In the genomic region with DNA sequence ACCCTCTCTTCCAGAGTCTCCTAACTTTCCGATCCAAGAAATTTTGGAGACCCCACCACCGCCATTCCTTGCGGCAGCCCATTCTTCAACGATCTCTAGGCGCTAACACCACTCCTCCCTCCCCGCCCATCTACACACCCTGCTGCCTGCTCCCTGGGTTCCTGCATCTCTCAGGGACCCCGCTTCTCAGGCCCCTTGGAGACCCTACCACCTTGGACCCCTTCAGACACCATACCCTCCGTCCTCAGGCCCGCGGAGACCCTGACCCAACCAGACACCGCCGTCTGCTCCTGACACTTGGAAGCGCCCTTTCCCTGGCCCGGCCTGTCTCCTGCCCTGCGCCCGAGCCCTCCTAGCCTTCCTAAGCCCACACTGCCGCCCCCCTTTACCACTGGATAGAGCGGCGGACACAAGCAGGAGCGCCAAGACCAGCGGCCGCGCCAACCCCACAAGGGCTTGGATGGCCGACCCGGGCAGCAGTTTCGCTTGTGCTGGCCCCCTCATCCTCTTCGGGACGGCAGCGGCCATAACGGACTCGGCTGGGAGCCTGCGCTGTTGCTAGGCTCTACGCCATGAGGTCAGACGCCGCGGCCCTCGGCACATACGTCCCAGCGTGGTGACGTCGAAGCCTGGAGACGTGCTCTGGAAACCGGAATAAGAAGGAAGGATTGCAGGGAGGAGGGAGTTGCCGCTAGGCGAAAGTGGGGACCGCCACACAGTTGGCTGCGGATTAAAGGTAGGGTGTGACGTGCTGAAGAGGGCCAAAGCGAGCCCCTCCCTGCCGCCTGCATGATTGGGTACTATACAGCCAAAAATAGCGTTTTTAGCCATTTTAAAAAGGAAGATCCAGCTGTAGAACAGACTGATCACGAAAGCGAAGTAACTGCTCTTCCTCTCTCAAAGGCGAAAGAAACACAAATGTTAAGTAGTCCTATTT, we compare ENCODE assay signal across 1 cellular context.
TF ChIP-seq lines count a peak whose summit lies in the region.

C5orf15 (minus strand) TSS at position 569 of the 937 bp plus-strand sequence; CDS start at position 528, 41 bp downstream.

TF ChIP-seq in HepG2, 621 proteins besides CTCF, POLR2A, EP300 and RAD21 (continued from another document and continues in another):
- TF ChIP-seq FUBP1 (CRISPR knock-in tag; IDR thresholded peaks at IDR 0.05; ENCODE audit: borderline replicate concordance) (0 out of 2 replicates have a peak, but pooled peaks have one; percentile 46), ZNF883 (CRISPR knock-in tag; IDR thresholded peaks at IDR 0.05; ENCODE audit: not compliant biosample characterization) (peak; percentile 97), ZFP36L1 (CRISPR knock-in tag; IDR thresholded peaks at IDR 0.05) (no peak), KDM5A (IDR thresholded peaks at IDR 0.05; ENCODE audit: borderline replicate concordance, low read length) (peak; percentile 69), THRA (CRISPR knock-in tag; IDR thresholded peaks at IDR 0.05; ENCODE audit: borderline replicate concordance) (peak; percentile 78), MIER3 (CRISPR knock-in tag; IDR thresholded peaks at IDR 0.05; ENCODE audit: borderline replicate concordance) (peak; percentile 53; the same call in 1 of the 2 replicates), ZNF678 (CRISPR knock-in tag; IDR thresholded peaks at IDR 0.05) (peak; percentile 65; the same call in 1 of the 2 replicates), CBFB (CRISPR knock-in tag; IDR thresholded peaks at IDR 0.05) (peak; percentile 82), DRAP1 (CRISPR knock-in tag; IDR thresholded peaks at IDR 0.05) (peak; percentile 98), POLR2AphosphoS2 (IDR thresholded peaks at IDR 0.05; ENCODE audit: low read depth, low read length) (peak; percentile 59; the same call in 1 of the 2 replicates), SMAD9 (CRISPR knock-in tag; IDR thresholded peaks at IDR 0.05) (peak; percentile 58; the same call in 1 of the 2 replicates), SNAPC4 (CRISPR knock-in tag; IDR thresholded peaks at IDR 0.05) (0 out of 2 replicates have a peak, but pooled peaks have one; percentile 26), POGZ (CRISPR knock-in tag; IDR thresholded peaks at IDR 0.05) (peak; percentile 73), MXI1 (IDR thresholded peaks at IDR 0.05; ENCODE audit: borderline replicate concordance, low read depth, low read length) (peak; percentile 88; the same call in 1 of the 3 replicates), ZNF670 (CRISPR knock-in tag; IDR thresholded peaks at IDR 0.05; ENCODE audit: borderline replicate concordance) (no peak; the same call in 1 of the 2 replicates), ZNF326 (CRISPR knock-in tag; IDR thresholded peaks at IDR 0.05; ENCODE audit: borderline replicate concordance) (no peak), ZNF251 (CRISPR knock-in tag; IDR thresholded peaks at IDR 0.05) (no peak), ZKSCAN8 (CRISPR knock-in tag; IDR thresholded peaks at IDR 0.05; ENCODE audit: borderline replicate concordance) (peak; percentile 76; the same call in 1 of the 2 replicates), ZNF512 (CRISPR knock-in tag; IDR thresholded peaks at IDR 0.05) (no peak), ZSCAN9 (CRISPR knock-in tag; IDR thresholded peaks at IDR 0.05; ENCODE audit: borderline replicate concordance) (peak; percentile 54; the same call in 1 of the 2 replicates), RFX5 (IDR thresholded peaks at IDR 0.05; ENCODE audit: low read depth, low read length) (peak; percentile 48; the same call in 1 of the 2 replicates), ZNF724P (CRISPR knock-in tag; IDR thresholded peaks at IDR 0.05; ENCODE audit: borderline replicate concordance) (no peak; the same call in 1 of the 2 replicates), PHF8 (CRISPR knock-in tag; IDR thresholded peaks at IDR 0.05) (peak; percentile 98), GTF3A (CRISPR knock-in tag; conservative IDR thresholded peaks at IDR 0.05) (0 out of 2 replicates have a peak, but pooled peaks have one; percentile 62), HES4 (CRISPR knock-in tag; IDR thresholded peaks at IDR 0.05; ENCODE audit: borderline replicate concordance) (peak; percentile 61; the same call in 1 of the 2 replicates), YY1 (IDR thresholded peaks at IDR 0.05; ENCODE audit: insufficient read depth, insufficient replicate concordance, low read depth, low read length) (peak; percentile 91), SAP130 (CRISPR knock-in tag; IDR thresholded peaks at IDR 0.05; ENCODE audit: low read depth) (peak; percentile 96), ZNF383 (CRISPR knock-in tag; IDR thresholded peaks at IDR 0.05; ENCODE audit: borderline replicate concordance) (no peak; the same call in 1 of the 2 replicates), FOXK2 (IDR thresholded peaks at IDR 0.05) (no peak), ZNF570 (CRISPR knock-in tag; IDR thresholded peaks at IDR 0.05; ENCODE audit: borderline replicate concordance) (no peak), CREBL2 (CRISPR knock-in tag; IDR thresholded peaks at IDR 0.05; ENCODE audit: borderline replicate concordance) (no peak; the same call in 1 of the 2 replicates), BHLHE40 (IDR thresholded peaks at IDR 0.05; ENCODE audit: low read length) (no peak), ZNF296 (CRISPR knock-in tag; conservative IDR thresholded peaks at IDR 0.05) (no peak), SALL2 (CRISPR knock-in tag; IDR thresholded peaks at IDR 0.05) (peak; percentile 47; the same call in 1 of the 2 replicates)
- TF ChIP-seq, protein P1, sequence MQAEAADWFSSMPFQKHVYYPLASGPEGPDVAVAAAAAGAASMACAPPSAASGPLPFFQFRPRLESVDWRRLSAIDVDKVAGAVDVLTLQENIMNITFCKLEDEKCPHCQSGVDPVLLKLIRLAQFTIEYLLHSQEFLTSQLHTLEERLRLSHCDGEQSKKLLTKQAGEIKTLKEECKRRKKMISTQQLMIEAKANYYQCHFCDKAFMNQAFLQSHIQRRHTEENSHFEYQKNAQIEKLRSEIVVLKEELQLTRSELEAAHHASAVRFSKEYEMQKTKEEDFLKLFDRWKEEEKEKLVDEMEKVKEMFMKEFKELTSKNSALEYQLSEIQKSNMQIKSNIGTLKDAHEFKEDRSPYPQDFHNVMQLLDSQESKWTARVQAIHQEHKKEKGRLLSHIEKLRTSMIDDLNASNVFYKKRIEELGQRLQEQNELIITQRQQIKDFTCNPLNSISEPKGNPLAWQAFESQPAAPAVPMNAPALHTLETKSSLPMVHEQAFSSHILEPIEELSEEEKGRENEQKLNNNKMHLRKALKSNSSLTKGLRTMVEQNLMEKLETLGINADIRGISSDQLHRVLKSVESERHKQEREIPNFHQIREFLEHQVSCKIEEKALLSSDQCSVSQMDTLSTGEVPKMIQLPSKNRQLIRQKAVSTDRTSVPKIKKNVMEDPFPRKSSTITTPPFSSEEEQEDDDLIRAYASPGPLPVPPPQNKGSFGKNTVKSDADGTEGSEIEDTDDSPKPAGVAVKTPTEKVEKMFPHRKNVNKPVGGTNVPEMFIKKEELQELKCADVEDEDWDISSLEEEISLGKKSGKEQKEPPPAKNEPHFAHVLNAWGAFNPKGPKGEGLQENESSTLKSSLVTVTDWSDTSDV (CRISPR knock-in tag; IDR thresholded peaks at IDR 0.05) = 0 out of 2 replicates have a peak, but pooled peaks have one; percentile 18
- TF ChIP-seq, protein P2, sequence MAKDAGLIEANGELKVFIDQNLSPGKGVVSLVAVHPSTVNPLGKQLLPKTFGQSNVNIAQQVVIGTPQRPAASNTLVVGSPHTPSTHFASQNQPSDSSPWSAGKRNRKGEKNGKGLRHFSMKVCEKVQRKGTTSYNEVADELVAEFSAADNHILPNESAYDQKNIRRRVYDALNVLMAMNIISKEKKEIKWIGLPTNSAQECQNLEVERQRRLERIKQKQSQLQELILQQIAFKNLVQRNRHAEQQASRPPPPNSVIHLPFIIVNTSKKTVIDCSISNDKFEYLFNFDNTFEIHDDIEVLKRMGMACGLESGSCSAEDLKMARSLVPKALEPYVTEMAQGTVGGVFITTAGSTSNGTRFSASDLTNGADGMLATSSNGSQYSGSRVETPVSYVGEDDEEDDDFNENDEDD (CRISPR knock-in tag; IDR thresholded peaks at IDR 0.05; ENCODE audit: borderline replicate concordance) = peak; percentile 38; the same call in 1 of the 2 replicates
- TF ChIP-seq, protein P3, sequence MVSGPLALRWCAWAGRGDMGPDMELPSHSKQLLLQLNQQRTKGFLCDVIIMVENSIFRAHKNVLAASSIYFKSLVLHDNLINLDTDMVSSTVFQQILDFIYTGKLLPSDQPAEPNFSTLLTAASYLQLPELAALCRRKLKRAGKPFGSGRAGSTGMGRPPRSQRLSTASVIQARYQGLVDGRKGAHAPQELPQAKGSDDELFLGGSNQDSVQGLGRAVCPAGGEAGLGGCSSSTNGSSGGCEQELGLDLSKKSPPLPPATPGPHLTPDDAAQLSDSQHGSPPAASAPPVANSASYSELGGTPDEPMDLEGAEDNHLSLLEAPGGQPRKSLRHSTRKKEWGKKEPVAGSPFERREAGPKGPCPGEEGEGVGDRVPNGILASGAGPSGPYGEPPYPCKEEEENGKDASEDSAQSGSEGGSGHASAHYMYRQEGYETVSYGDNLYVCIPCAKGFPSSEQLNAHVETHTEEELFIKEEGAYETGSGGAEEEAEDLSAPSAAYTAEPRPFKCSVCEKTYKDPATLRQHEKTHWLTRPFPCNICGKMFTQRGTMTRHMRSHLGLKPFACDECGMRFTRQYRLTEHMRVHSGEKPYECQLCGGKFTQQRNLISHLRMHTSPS (CRISPR knock-in tag; IDR thresholded peaks at IDR 0.05; ENCODE audit: low read depth) = peak; percentile 52; the same call in 1 of the 2 replicates
